In genomic region chr3:129605593-129606521, GRCh38 we compare ENCODE assay signal across 8 cellular contexts. TPM values are rescaled to one million over a fixed set of nuclear protein-coding genes. Genes with fewer than 3 reads are reported as not detected.
A peak's percentile ranks its signal among the peaks of the same experiment; 100 is the strongest.
DNase-seq lines count a peak whose midpoint lies in the region; ATAC-seq and TF ChIP-seq lines count a peak whose summit lies in the region.

No MANE protein-coding gene starts in this region.

- H3K9me2 ChIP-seq in OCI-LY1 (ENCODE audit: low read depth, low read length): no peaks in the 10 kb centered on the region

- H3K27me3 Mint-ChIP-seq in activated naive CD4-positive, alpha-beta T cell treated with anti-CD3 and anti-CD28 coated beads, Interleukin-2, amount 10 ng/mL, durations not matched to agents 7 days and 5 days: peaks cover 92% of the 10 kb centered on the region
- peaks cover 14% of the 10 kb centered on the region for H3K27me3 Mint-ChIP-seq in glutamatergic neuron (ENCODE audit: unreplicated experiment)

- H3K4me2 ChIP-seq in OCI-LY1 (ENCODE audit: low read length): peak overlapping the region; percentile 63
- H3K4me2 ChIP-seq in parathyroid adenoma (ENCODE audit: low read length): peak overlapping the region; percentile 57

- intact Hi-C loops in Right ventricle myocardium inferior (cut with DNase I) (loop anchor here (2.0 to 5.0 kb wide), 2 partner anchors 45 to 114 kb away; no protein-coding TSS in a partner anchor), cardiac septum (cut with DNase I) (loop anchor here (2.0 to 10.0 kb wide), 3 partner anchors 13 to 221 kb away; no protein-coding TSS in a partner anchor)

- peaks cover 2% of the 10 kb centered on the region for H3K36me3 Mint-ChIP-seq in activated naive CD4-positive, alpha-beta T cell treated with anti-CD3 and anti-CD28 coated beads, Interleukin-2, amount 10 ng/mL, durations not matched to agents 7 days and 5 days
- H3K36me3 Mint-ChIP-seq in glutamatergic neuron (ENCODE audit: unreplicated experiment): no peaks in the 10 kb centered on the region

- H3F3A ChIP-seq in OCI-LY1 (ENCODE audit: insufficient read depth, low read length): no peaks in the 10 kb centered on the region

- no peak for ATAC-seq in Right ventricle myocardium inferior
- ATAC-seq in HG02973 (IDR thresholded peaks at IDR 0.05; ENCODE audit: unreplicated experiment): no peak

- H3K36me3 ChIP-seq in OCI-LY1 (ENCODE audit: insufficient read depth, low read length): no peaks in the 10 kb centered on the region
- H3K36me3 ChIP-seq in parathyroid adenoma (ENCODE audit: control insufficient read depth, insufficient read depth, low read length): no peaks in the 10 kb centered on the region

- peak overlapping the region; percentile 28; the same call in 1 of the 2 replicates for H3K9ac ChIP-seq in OCI-LY1 (ENCODE audit: low read length)
- no peak overlapping the region for H3K9ac ChIP-seq in parathyroid adenoma

- CTCF ChIA-PET in activated naive CD4-positive, alpha-beta T cell treated with anti-CD3 and anti-CD28 coated beads, Interleukin-2, amount 10 ng/mL, durations not matched to agents 7 days and 5 days (lab: Charles Lee): interaction anchor here (0.9 to 1.1 kb wide), 3 partner anchors 12 to 222 kb away, joined by 3 to 5 read pairs (median 3); no protein-coding TSS in a partner anchor

- peaks cover 17% of the 10 kb centered on the region for H3K4me1 ChIP-seq in OCI-LY1 (ENCODE audit: insufficient read depth, low read length, severe bottlenecking)
- H3K4me1 ChIP-seq in parathyroid adenoma: peaks cover 2% of the 10 kb centered on the region

- H3K4me1 Mint-ChIP-seq in activated naive CD4-positive, alpha-beta T cell treated with anti-CD3 and anti-CD28 coated beads, Interleukin-2, amount 10 ng/mL, durations not matched to agents 7 days and 5 days: peaks cover 15% of the 10 kb centered on the region
- peaks cover 13% of the 10 kb centered on the region for H3K4me1 Mint-ChIP-seq in glutamatergic neuron (ENCODE audit: low read depth, unreplicated experiment)

- DNase-seq in Right ventricle myocardium inferior (ENCODE audit: missing footprints): peak; percentile 84
- no peak for DNase-seq in cardiac septum (ENCODE audit: low spot score)
- peak; percentile 58 for DNase-seq in activated naive CD4-positive, alpha-beta T cell treated with anti-CD3 and anti-CD28 coated beads, Interleukin-2, amount 10 ng/mL, durations not matched to agents 7 days and 5 days
- DNase-seq in glutamatergic neuron: no peak
- DNase-seq in cerebellar cortex (ENCODE audit: low spot score): no peak

- H3K9me3 Mint-ChIP-seq in activated naive CD4-positive, alpha-beta T cell treated with anti-CD3 and anti-CD28 coated beads, Interleukin-2, amount 10 ng/mL, durations not matched to agents 7 days and 5 days: no peaks in the 10 kb centered on the region
- peaks cover 9% of the 10 kb centered on the region for H3K9me3 Mint-ChIP-seq in glutamatergic neuron (ENCODE audit: unreplicated experiment)

- no peaks in the 10 kb centered on the region for H3K79me2 ChIP-seq in OCI-LY1 (ENCODE audit: insufficient read depth, low read length)
- peaks cover 2% of the 10 kb centered on the region for H3K79me2 ChIP-seq in parathyroid adenoma

- peak overlapping the region; percentile 78 for H3K4me3 Mint-ChIP-seq in activated naive CD4-positive, alpha-beta T cell treated with anti-CD3 and anti-CD28 coated beads, Interleukin-2, amount 10 ng/mL, durations not matched to agents 7 days and 5 days
- peak overlapping the region; percentile 93 for H3K4me3 Mint-ChIP-seq in glutamatergic neuron (ENCODE audit: unreplicated experiment)

- peak overlapping the region; percentile 64 for H3K27ac Mint-ChIP-seq in activated naive CD4-positive, alpha-beta T cell treated with anti-CD3 and anti-CD28 coated beads, Interleukin-2, amount 10 ng/mL, durations not matched to agents 7 days and 5 days
- peak overlapping the region; percentile 69 for H3K27ac Mint-ChIP-seq in glutamatergic neuron (ENCODE audit: unreplicated experiment)

- no peak overlapping the region for H2AFZ ChIP-seq in OCI-LY1 (ENCODE audit: low read length)
- H2AFZ ChIP-seq in parathyroid adenoma: peak overlapping the region; percentile 80

- no peaks in the 10 kb centered on the region for H3K9me3 ChIP-seq in OCI-LY1 (ENCODE audit: low read length)
- H3K9me3 ChIP-seq in parathyroid adenoma (ENCODE audit: control insufficient read depth, low read length): no peaks in the 10 kb centered on the region

- no peaks in the 10 kb centered on the region for H4K20me1 ChIP-seq in OCI-LY1 (ENCODE audit: insufficient read depth, low read length)

- H3K27ac ChIP-seq in OCI-LY1 (ENCODE audit: low read depth, low read length, poor library complexity, severe bottlenecking): no peak overlapping the region
- peak overlapping the region; percentile 24 for H3K27ac ChIP-seq in parathyroid adenoma

- TF ChIP-seq CTCF in OCI-LY1 (IDR thresholded peaks at IDR 0.05; ENCODE audit: low read length) (0 out of 2 replicates have a peak, but pooled peaks have one; percentile 5), glutamatergic neuron (IDR thresholded peaks at IDR 0.05; ENCODE audit: partially characterized antibody, unreplicated experiment) (no peak), parathyroid adenoma (IDR thresholded peaks at IDR 0.05) (no peak)

- H3K27me3 ChIP-seq in OCI-LY1 (ENCODE audit: insufficient read depth, low read length): peaks cover 17% of the 10 kb centered on the region
- no peaks in the 10 kb centered on the region for H3K27me3 ChIP-seq in parathyroid adenoma (ENCODE audit: control insufficient read depth, insufficient read depth, low read length)

- peak overlapping the region; percentile 59 for H3K4me3 ChIP-seq in OCI-LY1 (ENCODE audit: low read depth, low read length, poor library complexity, severe bottlenecking)
- H3K4me3 ChIP-seq in parathyroid adenoma (ENCODE audit: low read depth, low read length): peak overlapping the region; percentile 52

RNA-seq across cellular contexts. Expression of gene PLXND1, which starts 0.6 kb away (rescaled TPM):
- total RNA-seq in Right ventricle myocardium inferior: 66.3 TPM
- total RNA-seq in cardiac septum: 54.8 TPM
- 72.2 TPM for total RNA-seq in glutamatergic neuron (ENCODE audit: unreplicated experiment)

Comparison
In these comparisons a context has a peak if more than half of its experiments do, and no peak if none do; other contexts are left out.
1. DNase-seq: peak in Right ventricle myocardium inferior (single experiment) and activated naive CD4-positive, alpha-beta T cell treated with anti-CD3 and anti-CD28 coated beads, Interleukin-2, amount 10 ng/mL, durations not matched to agents 7 days and 5 days (single experiment); none in cardiac septum (single experiment), glutamatergic neuron (single experiment) and cerebellar cortex (single experiment).